Comparison of ENCODE assay signal across 1 cellular context in the genomic region with DNA sequence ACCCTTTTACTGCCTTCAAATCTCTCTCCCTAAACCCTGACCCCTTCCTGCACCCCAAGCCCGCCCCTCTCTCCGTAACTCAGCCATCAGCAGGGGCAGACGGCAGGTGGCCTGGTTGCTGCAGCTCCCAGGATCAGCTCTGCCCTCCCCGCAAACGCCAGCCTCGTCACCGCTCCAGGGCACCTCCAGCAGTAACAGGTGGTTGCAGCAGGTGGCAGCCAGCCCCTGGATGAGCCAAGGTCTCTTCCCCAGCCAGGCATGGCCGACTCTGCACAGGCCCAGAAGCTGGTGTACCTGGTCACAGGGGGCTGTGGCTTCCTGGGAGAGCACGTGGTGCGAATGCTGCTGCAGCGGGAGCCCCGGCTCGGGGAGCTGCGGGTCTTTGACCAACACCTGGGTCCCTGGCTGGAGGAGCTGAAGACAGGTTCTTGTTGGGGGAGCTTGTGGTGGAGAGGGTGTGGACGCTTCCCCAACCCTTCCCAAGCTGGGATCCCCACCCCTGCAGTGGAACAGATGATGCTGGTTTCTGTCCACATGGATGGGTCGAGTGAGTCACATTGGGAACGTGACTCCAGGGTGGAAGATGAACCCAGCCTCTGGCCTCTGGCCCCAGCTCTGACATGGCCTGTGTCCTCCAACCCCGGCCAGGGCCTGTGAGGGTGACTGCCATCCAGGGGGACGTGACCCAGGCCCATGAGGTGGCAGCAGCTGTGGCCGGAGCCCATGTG.
A peak's percentile ranks its signal among the peaks of the same experiment; 100 is the strongest.
TF ChIP-seq lines count a peak whose summit lies in the region.

No MANE protein-coding gene starts in this region.

TF ChIP-seq in WTC11, 78 proteins besides CTCF, POLR2A, EP300 and RAD21 (continued from another document):
- TF ChIP-seq IRF1 (CRISPR knock-in tag; IDR thresholded peaks at IDR 0.05): no peak
- TF ChIP-seq MXD4 (CRISPR knock-in tag; IDR thresholded peaks at IDR 0.05; ENCODE audit: borderline replicate concordance): no peak
- TF ChIP-seq PREB (CRISPR knock-in tag; IDR thresholded peaks at IDR 0.05; ENCODE audit: borderline replicate concordance): no peak
- TF ChIP-seq, protein P1, sequence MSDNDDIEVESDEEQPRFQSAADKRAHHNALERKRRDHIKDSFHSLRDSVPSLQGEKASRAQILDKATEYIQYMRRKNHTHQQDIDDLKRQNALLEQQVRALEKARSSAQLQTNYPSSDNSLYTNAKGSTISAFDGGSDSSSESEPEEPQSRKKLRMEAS (CRISPR knock-in tag; IDR thresholded peaks at IDR 0.05): peak; percentile 60; the same call in 1 of the 2 replicates
- no peak for TF ChIP-seq CREM (CRISPR knock-in tag; IDR thresholded peaks at IDR 0.05)
- TF ChIP-seq NFE2L1 (CRISPR knock-in tag; IDR thresholded peaks at IDR 0.05): peak; percentile 23; the same call in 1 of the 2 replicates
- TF ChIP-seq TEAD4 (CRISPR knock-in tag; IDR thresholded peaks at IDR 0.05): no peak
- TF ChIP-seq, protein P2, sequence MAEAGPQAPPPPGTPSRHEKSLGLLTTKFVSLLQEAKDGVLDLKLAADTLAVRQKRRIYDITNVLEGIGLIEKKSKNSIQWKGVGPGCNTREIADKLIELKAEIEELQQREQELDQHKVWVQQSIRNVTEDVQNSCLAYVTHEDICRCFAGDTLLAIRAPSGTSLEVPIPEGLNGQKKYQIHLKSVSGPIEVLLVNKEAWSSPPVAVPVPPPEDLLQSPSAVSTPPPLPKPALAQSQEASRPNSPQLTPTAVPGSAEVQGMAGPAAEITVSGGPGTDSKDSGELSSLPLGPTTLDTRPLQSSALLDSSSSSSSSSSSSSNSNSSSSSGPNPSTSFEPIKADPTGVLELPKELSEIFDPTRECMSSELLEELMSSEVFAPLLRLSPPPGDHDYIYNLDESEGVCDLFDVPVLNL (CRISPR knock-in tag; IDR thresholded peaks at IDR 0.05; ENCODE audit: borderline replicate concordance, low read depth): peak; percentile 67; the same call in 1 of the 2 replicates
- no peak for TF ChIP-seq ELF4 (CRISPR knock-in tag; IDR thresholded peaks at IDR 0.05; ENCODE audit: low read depth)
- TF ChIP-seq ZNF121 (CRISPR knock-in tag; IDR thresholded peaks at IDR 0.05): peak; percentile 62; the same call in 1 of the 2 replicates
- no peak for TF ChIP-seq ZNF423 (CRISPR knock-in tag; IDR thresholded peaks at IDR 0.05)
- no peak for TF ChIP-seq MYBL2 (CRISPR knock-in tag; IDR thresholded peaks at IDR 0.05)
- TF ChIP-seq ZNF232 (CRISPR knock-in tag; IDR thresholded peaks at IDR 0.05): no peak
- TF ChIP-seq ATF6 (CRISPR knock-in tag; IDR thresholded peaks at IDR 0.05): no peak
- TF ChIP-seq, protein P3, sequence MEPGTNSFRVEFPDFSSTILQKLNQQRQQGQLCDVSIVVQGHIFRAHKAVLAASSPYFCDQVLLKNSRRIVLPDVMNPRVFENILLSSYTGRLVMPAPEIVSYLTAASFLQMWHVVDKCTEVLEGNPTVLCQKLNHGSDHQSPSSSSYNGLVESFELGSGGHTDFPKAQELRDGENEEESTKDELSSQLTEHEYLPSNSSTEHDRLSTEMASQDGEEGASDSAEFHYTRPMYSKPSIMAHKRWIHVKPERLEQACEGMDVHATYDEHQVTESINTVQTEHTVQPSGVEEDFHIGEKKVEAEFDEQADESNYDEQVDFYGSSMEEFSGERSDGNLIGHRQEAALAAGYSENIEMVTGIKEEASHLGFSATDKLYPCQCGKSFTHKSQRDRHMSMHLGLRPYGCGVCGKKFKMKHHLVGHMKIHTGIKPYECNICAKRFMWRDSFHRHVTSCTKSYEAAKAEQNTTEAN (CRISPR knock-in tag; IDR thresholded peaks at IDR 0.05): no peak
- TF ChIP-seq, protein P4, sequence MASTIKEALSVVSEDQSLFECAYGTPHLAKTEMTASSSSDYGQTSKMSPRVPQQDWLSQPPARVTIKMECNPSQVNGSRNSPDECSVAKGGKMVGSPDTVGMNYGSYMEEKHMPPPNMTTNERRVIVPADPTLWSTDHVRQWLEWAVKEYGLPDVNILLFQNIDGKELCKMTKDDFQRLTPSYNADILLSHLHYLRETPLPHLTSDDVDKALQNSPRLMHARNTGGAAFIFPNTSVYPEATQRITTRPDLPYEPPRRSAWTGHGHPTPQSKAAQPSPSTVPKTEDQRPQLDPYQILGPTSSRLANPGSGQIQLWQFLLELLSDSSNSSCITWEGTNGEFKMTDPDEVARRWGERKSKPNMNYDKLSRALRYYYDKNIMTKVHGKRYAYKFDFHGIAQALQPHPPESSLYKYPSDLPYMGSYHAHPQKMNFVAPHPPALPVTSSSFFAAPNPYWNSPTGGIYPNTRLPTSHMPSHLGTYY (CRISPR knock-in tag; IDR thresholded peaks at IDR 0.05): no peak
- no peak for TF ChIP-seq JAZF1 (CRISPR knock-in tag; IDR thresholded peaks at IDR 0.05)
TF ChIP-seq in WTC11: peak in this region for 5.
